In genomic region chr1:1137256-1138045, GRCh38 we compare ENCODE assay signal across 8 cellular contexts. TPM values are rescaled to one million over a fixed set of nuclear protein-coding genes. Genes with fewer than 3 reads are reported as not detected.
DNase-seq lines count a peak whose midpoint lies in the region; ATAC-seq, FAIRE-seq and TF ChIP-seq lines count a peak whose summit lies in the region.

No MANE protein-coding gene starts in this region.

- H3K9me3 Mint-ChIP-seq in activated naive CD8-positive, alpha-beta T cell treated with anti-CD3 and anti-CD28 coated beads, Interleukin-2, amount 10 ng/mL, durations not matched to agents 7 days and 5 days: no peaks in the 10 kb centered on the region

- peaks cover 13% of the 10 kb centered on the region for H3K4me1 Mint-ChIP-seq in activated naive CD8-positive, alpha-beta T cell treated with anti-CD3 and anti-CD28 coated beads, Interleukin-2, amount 10 ng/mL, durations not matched to agents 7 days and 5 days

- no peaks in the 10 kb centered on the region for H3K36me3 Mint-ChIP-seq in activated naive CD8-positive, alpha-beta T cell treated with anti-CD3 and anti-CD28 coated beads, Interleukin-2, amount 10 ng/mL, durations not matched to agents 7 days and 5 days

- H3K27me3 ChIP-seq in foreskin keratinocyte: peaks cover 46% of the 10 kb centered on the region

- H3K27ac Mint-ChIP-seq in activated naive CD8-positive, alpha-beta T cell treated with anti-CD3 and anti-CD28 coated beads, Interleukin-2, amount 10 ng/mL, durations not matched to agents 7 days and 5 days: peak overlapping the region; percentile 94

- H3K4me3 Mint-ChIP-seq in activated naive CD8-positive, alpha-beta T cell treated with anti-CD3 and anti-CD28 coated beads, Interleukin-2, amount 10 ng/mL, durations not matched to agents 7 days and 5 days: peak overlapping the region; percentile 79

- DNase-seq in T follicular helper cell (ENCODE audit: low read depth) (peak; percentile 42), cerebellum (ENCODE audit: low spot score) (no peak), AML-193 (lab: John Stamatoyannopoulos, UW) (no peak), foreskin keratinocyte (no peak), HTR-8/SVneo (ENCODE audit: insufficient read length, low spot score) (no peak)
- peak; percentile 82 for DNase-seq in activated naive CD8-positive, alpha-beta T cell treated with anti-CD3 and anti-CD28 coated beads, Interleukin-2, amount 10 ng/mL, durations not matched to agents 7 days and 5 days
- peak in 2 of 3 donors; percentile 22 to 47 for DNase-seq in stimulated activated CD4-positive, alpha-beta T cell treated with anti-CD3 and anti-CD28 coated beads, TNF-alpha, amount 100 ng/mL, for 48 hours (ENCODE audit: low read depth in 3 of 3)

- TF ChIP-seq CTCF in foreskin keratinocyte (conservative IDR thresholded peaks at IDR 0.05): no peak

- ATAC-seq in GM21576 (IDR thresholded peaks at IDR 0.05; ENCODE audit: unreplicated experiment) (peak; percentile 64), foreskin keratinocyte (no peak)
- peak; percentile 73 for ATAC-seq in activated naive CD8-positive, alpha-beta T cell treated with anti-CD3 and anti-CD28 coated beads, Interleukin-2, amount 10 ng/mL, durations not matched to agents 7 days and 5 days (ENCODE audit: low read depth)

- H3K27me3 Mint-ChIP-seq in activated naive CD8-positive, alpha-beta T cell treated with anti-CD3 and anti-CD28 coated beads, Interleukin-2, amount 10 ng/mL, durations not matched to agents 7 days and 5 days: peaks cover 4% of the 10 kb centered on the region

- H3K27ac ChIP-seq in foreskin keratinocyte: no peak overlapping the region

- POLR2A ChIA-PET in activated naive CD8-positive, alpha-beta T cell treated with anti-CD3 and anti-CD28 coated beads, Interleukin-2, amount 10 ng/mL, durations not matched to agents 7 days and 5 days (lab: Charles Lee): interaction anchor here (0.7 to 2.2 kb wide), 5 partner anchors 15 to 113 kb away, joined by 3 to 11 read pairs (median 3); no protein-coding TSS in a partner anchor

- no peaks in the 10 kb centered on the region for H3K4me1 ChIP-seq in foreskin keratinocyte

- no peak for FAIRE-seq in HTR-8/SVneo (lab: Jason Lieb, UNC)

RNA-seq across cellular contexts. Expression of gene C1orf159, which starts 21.6 kb away (rescaled TPM):
- total RNA-seq in activated naive CD8-positive, alpha-beta T cell treated with anti-CD3 and anti-CD28 coated beads, Interleukin-2, amount 10 ng/mL, durations not matched to agents 7 days and 5 days: 10 to 100 TPM; 22.7 to 23.0 TPM
- total RNA-seq in cerebellum (11.3 TPM), foreskin keratinocyte (14.4 and 15.4 TPM in 2 replicates)
- 21.2 and 21.3 TPM in 2 replicates for polyA plus RNA-seq in foreskin keratinocyte

RNA-seq across cellular contexts. Expression of gene TTLL10, which starts 36.2 kb away (rescaled TPM):
- not detected for total RNA-seq in activated naive CD8-positive, alpha-beta T cell treated with anti-CD3 and anti-CD28 coated beads, Interleukin-2, amount 10 ng/mL, durations not matched to agents 7 days and 5 days
- total RNA-seq in cerebellum: 0.18 TPM
- total RNA-seq in foreskin keratinocyte: not detected in 2 replicates
- polyA plus RNA-seq in foreskin keratinocyte: 0.02 TPM in 1 of 2 replicates, not detected in the other

Comparison
In these comparisons a context has a peak if more than half of its experiments do, and no peak if none do; other contexts are left out.
1. DNase-seq: peak in T follicular helper cell (single experiment), activated naive CD8-positive, alpha-beta T cell treated with anti-CD3 and anti-CD28 coated beads, Interleukin-2, amount 10 ng/mL, durations not matched to agents 7 days and 5 days (single experiment) and stimulated activated CD4-positive, alpha-beta T cell treated with anti-CD3 and anti-CD28 coated beads, TNF-alpha, amount 100 ng/mL, for 48 hours (2 of 3); none in cerebellum (single experiment), AML-193 (0 of 2), foreskin keratinocyte (0 of 2) and HTR-8/SVneo (single experiment).